ENCODE assay signal across 8 cellular contexts in genomic region chr19:58098682-58098998, GRCh38. TPM values are rescaled to one million over a fixed set of nuclear protein-coding genes. Genes with fewer than 3 reads are reported as not detected.
DNase-seq lines count a peak whose midpoint lies in the region; ATAC-seq and TF ChIP-seq lines count a peak whose summit lies in the region.

No MANE protein-coding gene starts in this region.

- no peak for ATAC-seq in stimulated activated naive CD8-positive, alpha-beta T cell treated with anti-CD3 and anti-CD28 coated beads, Interleukin-15, Interleukin-2, amounts not matched to agents 100 U/mL and 50 U/mL, for 24 hours
- ATAC-seq in GM19324 (IDR thresholded peaks at IDR 0.05; ENCODE audit: low FRiP score, unreplicated experiment) (no peak), omental fat pad (ENCODE audit: low FRiP score) (no peak)

- H3K36me3 ChIP-seq in mucosa of stomach (ENCODE audit: control insufficient read depth, insufficient read depth, low read length): no peaks in the 10 kb centered on the region

- H3K4me3 Mint-ChIP-seq in stimulated activated naive CD8-positive, alpha-beta T cell treated with anti-CD3 and anti-CD28 coated beads, Interleukin-15, Interleukin-2, amounts not matched to agents 100 ng/mL and 50 ng/mL, for 24 hours: peak overlapping the region; percentile 86

- H3K4me3 ChIP-seq in choroid plexus epithelial cell (ENCODE audit: low read depth, low read length) (peak overlapping the region; percentile 64), mucosa of stomach (ENCODE audit: low read length) (peak overlapping the region; percentile 59)

- peak overlapping the region; percentile 75 for H3K9ac ChIP-seq in mucosa of stomach (ENCODE audit: low read length)

- H3K36me3 Mint-ChIP-seq in stimulated activated naive CD8-positive, alpha-beta T cell treated with anti-CD3 and anti-CD28 coated beads, Interleukin-15, Interleukin-2, amounts not matched to agents 100 ng/mL and 50 ng/mL, for 24 hours (ENCODE audit: low read depth): peaks cover 35% of the 10 kb centered on the region

- no peak for DNase-seq in stimulated activated naive CD8-positive, alpha-beta T cell treated with anti-CD3 and anti-CD28 coated beads, Interleukin-15, Interleukin-2, amounts not matched to agents 100 U/mL and 50 U/mL, for 24 hours
- no peak for DNase-seq in choroid plexus epithelial cell (ENCODE audit: low read depth)
- DNase-seq in activated gamma-delta T cell (lab: John Stamatoyannopoulos, UW): no peak
- DNase-seq in DMS153 (lab: John Stamatoyannopoulos, UW): no peak
- DNase-seq in omental fat pad (ENCODE audit: low spot score): no peak

- TF ChIP-seq CTCF in choroid plexus epithelial cell (conservative IDR thresholded peaks at IDR 0.05; ENCODE audit: low read depth, low read length) (no peak), omental fat pad (IDR thresholded peaks at IDR 0.05) (no peak)

- H3K4me1 Mint-ChIP-seq in stimulated activated naive CD8-positive, alpha-beta T cell treated with anti-CD3 and anti-CD28 coated beads, Interleukin-15, Interleukin-2, amounts not matched to agents 100 ng/mL and 50 ng/mL, for 24 hours (ENCODE audit: low read depth): peaks cover 13% of the 10 kb centered on the region

- H3K27me3 ChIP-seq in mucosa of stomach (ENCODE audit: control insufficient read depth, insufficient read depth, low read length): no peaks in the 10 kb centered on the region

- no peaks in the 10 kb centered on the region for H3K27me3 Mint-ChIP-seq in stimulated activated naive CD8-positive, alpha-beta T cell treated with anti-CD3 and anti-CD28 coated beads, Interleukin-15, Interleukin-2, amounts not matched to agents 100 ng/mL and 50 ng/mL, for 24 hours

- peak overlapping the region; percentile 98 for H3K27ac Mint-ChIP-seq in stimulated activated naive CD8-positive, alpha-beta T cell treated with anti-CD3 and anti-CD28 coated beads, Interleukin-15, Interleukin-2, amounts not matched to agents 100 ng/mL and 50 ng/mL, for 24 hours

- no peaks in the 10 kb centered on the region for H3K9me3 ChIP-seq in mucosa of stomach (ENCODE audit: control insufficient read depth, low read length)

- H3K4me1 ChIP-seq in mucosa of stomach (ENCODE audit: control insufficient read depth, insufficient read depth, low read length): peaks cover 7% of the 10 kb centered on the region

- peaks cover 28% of the 10 kb centered on the region for H3K9me3 Mint-ChIP-seq in stimulated activated naive CD8-positive, alpha-beta T cell treated with anti-CD3 and anti-CD28 coated beads, Interleukin-15, Interleukin-2, amounts not matched to agents 100 ng/mL and 50 ng/mL, for 24 hours

RNA-seq across cellular contexts. Expression of gene ZSCAN18, which starts 0.6 kb away (rescaled TPM):
- total RNA-seq in omental fat pad: 10 to 100 TPM; 28.8 to 66.2 (median 36.4) TPM

RNA-seq across cellular contexts. Expression of gene ZNF135, which starts 39.6 kb away (rescaled TPM):
- total RNA-seq in omental fat pad: 10 to 100 TPM in 1 of 4 donors, 1 to 10 TPM in 3; 1.2 to 10.9 (median 4.3) TPM

RNA-seq across cellular contexts. Expression of gene ZNF329, which starts 51.9 kb away (rescaled TPM):
- 1 to 10 TPM; 5.1 to 8.5 (median 7.4) TPM for total RNA-seq in omental fat pad
